In genomic region chr2:219509780-219510511, GRCh38 we compare ENCODE assay signal across 8 cellular contexts. TPM values are rescaled to one million over a fixed set of nuclear protein-coding genes. Genes with fewer than 3 reads are reported as not detected.
A peak's percentile ranks its signal among the peaks of the same experiment; 100 is the strongest.
DNase-seq lines count a peak whose midpoint lies in the region; ATAC-seq, FAIRE-seq and TF ChIP-seq lines count a peak whose summit lies in the region.

No MANE protein-coding gene starts in this region.

- H3K27me3 ChIP-seq in Caco-2 (replicated peaks; ENCODE audit: control insufficient read depth, insufficient read depth, low read length) (peaks cover 5% of the 10 kb centered on the region; the same call in 1 of the 2 replicates), K562 (ENCODE audit: control insufficient read depth in 2 of 2, insufficient read depth in 2 of 2, low read length in 2 of 2) (no peaks in the 10 kb centered on the region), iPS DF 6.9 (ENCODE audit: control insufficient read depth, insufficient read depth, low read length) (peaks cover 9% of the 10 kb centered on the region; the same call in 1 of the 2 replicates), skeletal muscle satellite cell (ENCODE audit: control insufficient read depth, insufficient read depth, low read length) (peaks cover 33% of the 10 kb centered on the region)

- peak overlapping the region; percentile 38; the same call in 1 of the 2 replicates for H2AFZ ChIP-seq in K562 (ENCODE audit: low read depth, low read length)

- no peaks in the 10 kb centered on the region for H3K36me3 ChIP-seq in Caco-2 (ENCODE audit: control insufficient read depth, insufficient read depth, low read length)
- H3K36me3 ChIP-seq in K562 (ENCODE audit: control insufficient read depth, insufficient read depth, low read length), result peaks cover 27% of the 10 kb centered on the region; the same call in 1 of the 3 replicates
- H3K36me3 ChIP-seq in iPS DF 6.9 (ENCODE audit: control insufficient read depth, insufficient read depth, low read length), result no peaks in the 10 kb centered on the region; the same call in 1 of the 2 replicates
- peaks cover 18% of the 10 kb centered on the region for H3K36me3 ChIP-seq in skeletal muscle satellite cell (ENCODE audit: insufficient read depth, low read length)

- TF ChIP-seq RAD21 in K562 (CRISPR knock-in tag; conservative IDR thresholded peaks at IDR 0.05 in 1 of 2, IDR thresholded peaks at IDR 0.05 in 1 of 2), result peak; percentile 49 to 61

- peak; percentile 80 to 81 for DNase-seq in Caco-2
- peak in 4 of 5 donors; percentile 34 to 40 (median 36) for DNase-seq in T-helper 1 cell
- DNase-seq in K562 (ENCODE audit: extremely low read depth in 1 of 4, low spot score in 3 of 4), result peak; percentile 83 to 95 (median 88)
- DNase-seq in iPS DF 6.9 (ENCODE audit: low read depth, low spot score), result no peak
- no peak for DNase-seq in LoVo (ENCODE audit: low spot score)

- no peaks in the 10 kb centered on the region for H3K9me3 Mint-ChIP-seq in Caco-2 (ENCODE audit: unreplicated experiment)

- peak; percentile 17; the same call in 1 of the 2 replicates for TF ChIP-seq POLR2A in K562 (conservative IDR thresholded peaks at IDR 0.05)

- no peaks in the 10 kb centered on the region for H3K36me3 Mint-ChIP-seq in Caco-2 (ENCODE audit: insufficient read depth, unreplicated experiment)

- peak overlapping the region; percentile 63 to 78 for H3K9ac ChIP-seq in K562 (ENCODE audit: insufficient read depth in 1 of 2, low read depth in 2 of 2, low read length in 2 of 2)
- H3K9ac ChIP-seq in skeletal muscle satellite cell (ENCODE audit: low read depth, low read length), result no peak overlapping the region

- 0% methylated on average over 9 of the region's 26 CpGs for WGBS in K562 (ENCODE audit: insufficient coverage, low coverage, missing lambda C conversion rate)
- WGBS in iPS DF 6.9 (ENCODE audit: insufficient coverage, insufficient read length), result no CpG with 5 or more reads among the region's 26 CpGs

- H3K4me3 ChIP-seq in Caco-2 (ENCODE audit: low read depth, low read length) (peak overlapping the region; percentile 64), K562 (no peak overlapping the region), iPS DF 6.9 (ENCODE audit: low read length) (peak overlapping the region; percentile 12; the same call in 1 of the 2 replicates), skeletal muscle satellite cell (ENCODE audit: low read length) (peak overlapping the region; percentile 58)

- H3K9me3 ChIP-seq in Caco-2 (no peaks in the 10 kb centered on the region), K562 (replicated peaks; ENCODE audit: control insufficient read depth, insufficient read depth, low read depth, low read length) (no peaks in the 10 kb centered on the region), iPS DF 6.9 (ENCODE audit: control insufficient read depth, insufficient read depth, low read length) (no peaks in the 10 kb centered on the region), skeletal muscle satellite cell (replicated peaks; ENCODE audit: low read length) (no peaks in the 10 kb centered on the region)

- H3K27ac ChIP-seq in K562 (ENCODE audit: extremely low read depth, low read depth, low read length) (peak overlapping the region; percentile 89), iPS DF 6.9 (ENCODE audit: low read length) (no peak overlapping the region)

- intact Hi-C loops in Caco-2 (cut with micrococcal nuclease; ENCODE audit: unreplicated experiment) (loop anchor here (1.0 kb wide), 3 partner anchors 11 to 20 kb away; partner anchors contain the start of gene GMPPA), K562 (cut with micrococcal nuclease) (loop anchor here (1.0 kb wide), 3 partner anchors 11 to 16 kb away; partner anchors contain the start of gene GMPPA)

- peaks cover 12% of the 10 kb centered on the region for H3K4me1 ChIP-seq in Caco-2
- peaks cover 68 to 98% of the 10 kb centered on the region in 2 experiments for H3K4me1 ChIP-seq in K562 (replicated peaks in 1 of 2; ENCODE audit: control insufficient read depth in 2 of 2, insufficient read depth in 2 of 2, low read length in 2 of 2)
- H3K4me1 ChIP-seq in iPS DF 6.9 (ENCODE audit: control insufficient read depth, insufficient read depth, low read length), result peaks cover 36% of the 10 kb centered on the region
- peaks cover 54% of the 10 kb centered on the region for H3K4me1 ChIP-seq in skeletal muscle satellite cell (ENCODE audit: control insufficient read depth, insufficient read depth, low read length)

- ATAC-seq in GM21390 (IDR thresholded peaks at IDR 0.05; ENCODE audit: unreplicated experiment) (peak; percentile 71), K562 (peak; percentile 71)

- H3K4me3 Mint-ChIP-seq in Caco-2 (ENCODE audit: unreplicated experiment), result peak overlapping the region; percentile 80

- peaks cover 20% of the 10 kb centered on the region for H3K27me3 Mint-ChIP-seq in Caco-2 (ENCODE audit: insufficient read depth, unreplicated experiment)

- TF ChIP-seq CTCF in Caco-2 (IDR thresholded peaks at IDR 0.05; ENCODE audit: insufficient read depth in 1 of 2, low read depth in 1 of 2, low read length in 1 of 2, severe bottlenecking in 1 of 2, unreplicated experiment in 1 of 2), result peak; percentile 68 to 90
- peak; percentile 72 for TF ChIP-seq CTCF in LNCAP (IDR thresholded peaks at IDR 0.05)
- peak; percentile 65 to 73 (median 66) for TF ChIP-seq CTCF in K562 (IDR thresholded peaks at IDR 0.05 in 2 of 3, conservative IDR thresholded peaks at IDR 0.05 in 1 of 3; ENCODE audit: insufficient read depth in 2 of 3, low read depth in 1 of 3, low read length in 3 of 3)

- peak; percentile 96 for FAIRE-seq in K562 (lab: Jason Lieb, UNC)

- POLR2A ChIA-PET in Caco-2 (lab: Charles Lee), result interaction anchor here (0.6 to 1.3 kb wide), 3 partner anchors 11 to 111 kb away, joined by 3 to 10 read pairs (median 3); partner anchors contain the start of gene GMPPA
- POLR2A ChIA-PET in K562 (lab: Yijun Ruan, JAX), result interaction anchor here (0.6 to 3.4 kb wide), 4 partner anchors 10 to 18 kb away, joined by 3 to 37 read pairs (median 3); partner anchors contain the start of gene GMPPA

- peaks cover 18% of the 10 kb centered on the region for H3K4me1 Mint-ChIP-seq in Caco-2 (ENCODE audit: low read depth, unreplicated experiment)

- TF ChIP-seq EP300 in K562 (IDR thresholded peaks at IDR 0.05; ENCODE audit: low read length), result peak; percentile 95

- H3K27ac Mint-ChIP-seq in Caco-2 (ENCODE audit: unreplicated experiment), result no peak overlapping the region

- H3K9me1 ChIP-seq in K562 (ENCODE audit: control insufficient read depth, insufficient read depth, low read length), result no peaks in the 10 kb centered on the region

- peak overlapping the region; percentile 78 for H3K4me2 ChIP-seq in K562 (ENCODE audit: insufficient read depth, low read length)
- H3K4me2 ChIP-seq in skeletal muscle satellite cell (ENCODE audit: low read length), result peak overlapping the region; percentile 75

- BruUV-seq in Caco-2 (replicated peaks; lab: Mats Ljungman, UMichigan), result no TSS peak
- BruUV-seq in K562 (replicated peaks; lab: Mats Ljungman, UMichigan), result no TSS peak

- in situ Hi-C loops in K562 (cut with MboI), result no loop called here

- no peaks in the 10 kb centered on the region for H4K20me1 ChIP-seq in K562 (replicated peaks; ENCODE audit: control insufficient read depth, insufficient read depth, low read length)

- CTCF ChIA-PET in Caco-2 (lab: Charles Lee), result interaction anchor here (0.6 to 4.7 kb wide), 36 partner anchors 9 to 304 kb away, joined by 3 to 126 read pairs (median 4); partner anchors contain the start of genes CHPF, DNPEP, GMPPA and SPEG
- CTCF ChIA-PET in K562 (lab: Yijun Ruan, JAX; ENCODE audit: low intra/inter-chr PET ratio), result interaction anchor here (0.7 to 1.4 kb wide), 4 partner anchors 14 to 107 kb away, joined by 3 to 8 read pairs (median 4); a partner anchor contains a TSS

- peaks cover 7% of the 10 kb centered on the region for H3K79me2 ChIP-seq in K562 (ENCODE audit: control insufficient read depth, insufficient read depth, low read length)

RNA-seq across cellular contexts. Expression of gene ASIC4, which starts 4.3 kb away (rescaled TPM):
- total RNA-seq in Caco-2 (2022) (0.16 and 0.19 TPM in 2 replicates), K562 (2014; rRNA removed) (17.7 and 24.8 TPM in 2 replicates), K562 (2014; rRNA removed; fragmentation: Illumina TruSeq; extraction: Trizol) (2.3 and 3.8 TPM in 2 replicates), K562 (2015; rRNA removed; fragmentation: Illumina TruSeq; extraction: Trizol) (9.6 and 9.8 TPM in 2 replicates), K562 (2021) (13.5 and 14.7 TPM in 2 replicates)
- 14.4 and 30.7 TPM in 2 replicates for total RNA-seq in K562 (2011; cell fraction: chromatin; rRNA removed; ENCODE audit: low replicate concordance)
- total RNA-seq in K562 (2011; cell fraction: nucleolus; rRNA removed), result 21.7 and 26.1 TPM in 2 replicates
- 15.1 and 18.3 TPM in 2 replicates for total RNA-seq in K562 (2011; cell fraction: nucleoplasm; rRNA removed)
- polyA plus RNA-seq in K562 (2011; rRNA removed) (2.5 and 8.6 TPM in 2 replicates), K562 (2014; fragmentation: Illumina TruSeq; extraction: Trizol) (4.8 and 5.0 TPM in 2 replicates), K562 (2014; fragmentation: Nextera tagmentation; extraction: Ambion mirVana) (under 1 TPM; 0.07 to 0.08 TPM), K562 (2014; rRNA removed) (19.0 and 19.2 TPM in 2 replicates)
- 4.7 and 5.7 TPM in 2 replicates for polyA plus RNA-seq in K562 (2011; cell fraction: cytosol; rRNA removed)
- 48.9 and 62.7 TPM in 2 replicates for polyA plus RNA-seq in K562 (2011; cell fraction: nucleus; rRNA removed)
- polyA plus RNA-seq in K562 (2012), result 15.2 and 19.8 TPM in 2 replicates
- polyA minus RNA-seq in K562 (2011; rRNA and poly(A)+ RNA removed), result 2.5 and 4.5 TPM in 2 replicates
- 2.6 and 8.5 TPM in 2 replicates for polyA minus RNA-seq in K562 (2011; cell fraction: cytosol; rRNA and poly(A)+ RNA removed)
- 13.9 and 26.5 TPM in 2 replicates for polyA minus RNA-seq in K562 (2011; cell fraction: nucleus; rRNA and poly(A)+ RNA removed)
- total RNA-seq in skeletal muscle satellite cell (2012; rRNA removed), result not detected in 2 replicates

RNA-seq across cellular contexts. Expression of gene GMPPA, which starts 11.3 kb away (rescaled TPM):
- total RNA-seq in Caco-2 (2022) (51.0 and 53.7 TPM in 2 replicates), K562 (2014; rRNA removed) (66.7 and 93.8 TPM in 2 replicates), K562 (2014; rRNA removed; fragmentation: Illumina TruSeq; extraction: Trizol) (38.5 and 47.9 TPM in 2 replicates), K562 (2015; rRNA removed; fragmentation: Illumina TruSeq; extraction: Trizol) (59.6 and 65.4 TPM in 2 replicates), K562 (2021) (69.7 and 71.3 TPM in 2 replicates)
- 76.3 and 182 TPM in 2 replicates for total RNA-seq in K562 (2011; cell fraction: chromatin; rRNA removed; ENCODE audit: low replicate concordance)
- total RNA-seq in K562 (2011; cell fraction: nucleolus; rRNA removed), result 113 and 116 TPM in 2 replicates
- 78.7 and 92.4 TPM in 2 replicates for total RNA-seq in K562 (2011; cell fraction: nucleoplasm; rRNA removed)
- polyA plus RNA-seq in K562 (2011; rRNA removed) (101 and 108 TPM in 2 replicates), K562 (2014; fragmentation: Illumina TruSeq; extraction: Trizol) (82.1 and 90.5 TPM in 2 replicates), K562 (2014; fragmentation: Nextera tagmentation; extraction: Ambion mirVana) (10 to 100 TPM in 1 of 2 experiments, 1 to 10 TPM in 1; 7.0 to 24.7 TPM), K562 (2014; rRNA removed) (71.2 and 75.4 TPM in 2 replicates)
- 152 and 203 TPM in 2 replicates for polyA plus RNA-seq in K562 (2011; cell fraction: cytosol; rRNA removed)
- polyA plus RNA-seq in K562 (2011; cell fraction: nucleus; rRNA removed), result 219 and 235 TPM in 2 replicates
- polyA plus RNA-seq in K562 (2012), result 99.0 and 134 TPM in 2 replicates
- 73.2 and 103 TPM in 2 replicates for polyA minus RNA-seq in K562 (2011; rRNA and poly(A)+ RNA removed)
- 47.8 and 64.1 TPM in 2 replicates for polyA minus RNA-seq in K562 (2011; cell fraction: cytosol; rRNA and poly(A)+ RNA removed)
- 38.2 and 59.0 TPM in 2 replicates for polyA minus RNA-seq in K562 (2011; cell fraction: nucleus; rRNA and poly(A)+ RNA removed)
- 51.2 and 71.9 TPM in 2 replicates for total RNA-seq in skeletal muscle satellite cell (2012; rRNA removed)

RNA-seq across cellular contexts. Expression of gene CHPF, which starts 33.7 kb away (rescaled TPM):
- total RNA-seq in Caco-2 (2022) (26.4 and 27.3 TPM in 2 replicates), K562 (2014; rRNA removed) (57.2 and 67.6 TPM in 2 replicates), K562 (2014; rRNA removed; fragmentation: Illumina TruSeq; extraction: Trizol) (1.5 and 2.0 TPM in 2 replicates), K562 (2015; rRNA removed; fragmentation: Illumina TruSeq; extraction: Trizol) (7.9 and 9.0 TPM in 2 replicates), K562 (2021) (40.1 and 41.1 TPM in 2 replicates)
- total RNA-seq in K562 (2011; cell fraction: chromatin; rRNA removed; ENCODE audit: low replicate concordance), result 9.1 and 46.2 TPM in 2 replicates
- 74.1 and 96.4 TPM in 2 replicates for total RNA-seq in K562 (2011; cell fraction: nucleolus; rRNA removed)
- 36.0 and 36.5 TPM in 2 replicates for total RNA-seq in K562 (2011; cell fraction: nucleoplasm; rRNA removed)
- polyA plus RNA-seq in K562 (2011; rRNA removed) (9.9 and 14.8 TPM in 2 replicates), K562 (2014; fragmentation: Illumina TruSeq; extraction: Trizol) (2.6 and 11.5 TPM in 2 replicates), K562 (2014; fragmentation: Nextera tagmentation; extraction: Ambion mirVana) (under 1 TPM; 0.15 to 0.35 TPM), K562 (2014; rRNA removed) (31.8 and 32.1 TPM in 2 replicates)
- 22.8 and 80.8 TPM in 2 replicates for polyA plus RNA-seq in K562 (2011; cell fraction: cytosol; rRNA removed)
- 25.6 and 44.2 TPM in 2 replicates for polyA plus RNA-seq in K562 (2011; cell fraction: nucleus; rRNA removed)
- 22.4 and 47.7 TPM in 2 replicates for polyA plus RNA-seq in K562 (2012)
- 3.4 and 5.3 TPM in 2 replicates for polyA minus RNA-seq in K562 (2011; rRNA and poly(A)+ RNA removed)
- 25.0 and 30.2 TPM in 2 replicates for polyA minus RNA-seq in K562 (2011; cell fraction: cytosol; rRNA and poly(A)+ RNA removed)
- 24.2 and 27.0 TPM in 2 replicates for polyA minus RNA-seq in K562 (2011; cell fraction: nucleus; rRNA and poly(A)+ RNA removed)
- total RNA-seq in skeletal muscle satellite cell (2012; rRNA removed), result 130 and 146 TPM in 2 replicates

RNA-seq across cellular contexts. Expression of gene TMEM198, which starts 33.9 kb away (rescaled TPM):
- 8.5 and 9.1 TPM in 2 replicates for total RNA-seq in Caco-2 (2022)
- 1.3 and 5.0 TPM in 2 replicates for total RNA-seq in K562 (2011; cell fraction: chromatin; rRNA removed; ENCODE audit: low replicate concordance)
- 4.3 and 6.5 TPM in 2 replicates for total RNA-seq in K562 (2011; cell fraction: nucleolus; rRNA removed)
- total RNA-seq in K562 (2011; cell fraction: nucleoplasm; rRNA removed), result 3.1 and 3.4 TPM in 2 replicates
- 1.1 and 2.5 TPM in 2 replicates for total RNA-seq in K562 (2014; rRNA removed)
- 0.38 and 0.47 TPM in 2 replicates for total RNA-seq in K562 (2014; rRNA removed; fragmentation: Illumina TruSeq; extraction: Trizol)
- total RNA-seq in K562 (2015; rRNA removed; fragmentation: Illumina TruSeq; extraction: Trizol), result 0.98 and 1.1 TPM in 2 replicates
- 2.4 and 3.8 TPM in 2 replicates for total RNA-seq in K562 (2021)
- polyA plus RNA-seq in K562 (2011; rRNA removed), result 1.1 and 2.2 TPM in 2 replicates
- 2.6 and 3.9 TPM in 2 replicates for polyA plus RNA-seq in K562 (2011; cell fraction: cytosol; rRNA removed)
- 19.4 and 26.1 TPM in 2 replicates for polyA plus RNA-seq in K562 (2011; cell fraction: nucleus; rRNA removed)
- polyA plus RNA-seq in K562 (2012), result 2.1 and 3.5 TPM in 2 replicates
- 1.0 and 1.3 TPM in 2 replicates for polyA plus RNA-seq in K562 (2014; fragmentation: Illumina TruSeq; extraction: Trizol)
- under 1 TPM; 0.03 TPM for polyA plus RNA-seq in K562 (2014; fragmentation: Nextera tagmentation; extraction: Ambion mirVana)
- 2.5 and 2.7 TPM in 2 replicates for polyA plus RNA-seq in K562 (2014; rRNA removed)
- 0.36 and 0.81 TPM in 2 replicates for polyA minus RNA-seq in K562 (2011; rRNA and poly(A)+ RNA removed)
- polyA minus RNA-seq in K562 (2011; cell fraction: cytosol; rRNA and poly(A)+ RNA removed), result 0.95 and 1.0 TPM in 2 replicates
- 1.5 and 1.7 TPM in 2 replicates for polyA minus RNA-seq in K562 (2011; cell fraction: nucleus; rRNA and poly(A)+ RNA removed)
- 0.51 and 1.3 TPM in 2 replicates for total RNA-seq in skeletal muscle satellite cell (2012; rRNA removed)

Comparison
In these comparisons a context has a peak if more than half of its experiments do, and no peak if none do; other contexts are left out.
1. DNase-seq: peak in Caco-2 (2 of 2), T-helper 1 cell (4 of 5) and K562 (4 of 4); none in iPS DF 6.9 (single experiment) and LoVo (single experiment).
2. Peak in every context shown above with its lines, with median percentiles within 50 percentile points of each other: CTCF ChIP-seq.